Comparison of ENCODE assay signal across 8 cellular contexts in the genomic region with DNA sequence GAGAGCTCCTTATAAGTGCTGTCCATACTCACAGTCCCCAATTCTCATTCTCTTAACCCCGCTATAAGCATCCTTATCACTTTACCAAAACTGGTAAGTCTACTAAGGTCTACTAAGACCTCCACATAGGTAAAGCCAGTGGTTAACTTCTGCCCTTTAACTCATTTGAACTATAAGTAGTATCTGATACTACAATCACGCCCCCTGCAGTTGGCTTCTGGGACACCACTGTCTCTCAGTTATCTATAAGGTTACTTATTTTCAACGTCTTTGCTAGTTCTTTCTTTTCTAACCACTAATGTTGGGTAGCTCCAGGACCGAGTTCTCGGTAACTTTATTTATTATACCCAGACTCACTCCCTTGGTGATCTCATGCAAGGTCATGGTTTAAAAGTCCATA.
DNase-seq lines count a peak whose midpoint lies in the region; ATAC-seq and TF ChIP-seq lines count a peak whose summit lies in the region.

No MANE protein-coding gene starts in this region.

- peaks cover 16% of the 10 kb centered on the region for H3K9me3 ChIP-seq in left ventricle myocardium inferior (replicated peaks)
- no peaks in the 10 kb centered on the region for H3K9me3 ChIP-seq in OCI-LY3 (ENCODE audit: insufficient read depth, low read length)

- H2AFZ ChIP-seq in OCI-LY3 (ENCODE audit: low read depth, low read length) = no peak overlapping the region

- TF ChIP-seq CTCF in left ventricle myocardium inferior (IDR thresholded peaks at IDR 0.05; ENCODE audit: borderline replicate concordance) = peak; percentile 40
- peak; percentile 51 for TF ChIP-seq CTCF in OCI-LY3 (IDR thresholded peaks at IDR 0.05; ENCODE audit: low read depth, low read length)

- no peak for ATAC-seq in left cardiac atrium
- no peak for ATAC-seq in HG02588 (IDR thresholded peaks at IDR 0.05; ENCODE audit: unreplicated experiment)

- no peaks in the 10 kb centered on the region for H3K79me2 ChIP-seq in OCI-LY3 (ENCODE audit: low read length)

- H3K36me3 ChIP-seq in left ventricle myocardium inferior (no peaks in the 10 kb centered on the region), OCI-LY3 (replicated peaks; ENCODE audit: low read depth, low read length) (no peaks in the 10 kb centered on the region)

- H3K27ac ChIP-seq in left ventricle myocardium inferior (replicated peaks) = no peak overlapping the region
- no peak overlapping the region for H3K27ac ChIP-seq in OCI-LY3 (ENCODE audit: low read length)

- DNase-seq in left ventricle myocardium inferior (no peak), left cardiac atrium (no peak), dermis blood vessel endothelial cell (peak; percentile 56), DMS79 (lab: John Stamatoyannopoulos, UW) (no peak), mesenteric fat pad (ENCODE audit: low spot score) (no peak)
- peak; percentile 23 to 30 for DNase-seq in stimulated activated CD4-positive, alpha-beta T cell treated with anti-CD3 and anti-CD28 coated beads, Interleukin-1b, Interleukin-23, amount 100 ng/mL, for 4 hours (ENCODE audit: low read depth in 2 of 2)

- H3K27me3 ChIP-seq in left ventricle myocardium inferior (ENCODE audit: low read depth) (no peaks in the 10 kb centered on the region), OCI-LY3 (ENCODE audit: low read depth, low read length) (no peaks in the 10 kb centered on the region)

- no peak overlapping the region for H3K4me2 ChIP-seq in OCI-LY3 (ENCODE audit: low read length)

- intact Hi-C loops in left ventricle myocardium inferior (cut with micrococcal nuclease) = no loop called here
- intact Hi-C loops in left cardiac atrium (cut with DNase I) = loop anchor here in 1 of 2 donors (5.0 kb wide), 1 partner anchor 65 kb away; no protein-coding TSS in a partner anchor

- H3K4me1 ChIP-seq in left ventricle myocardium inferior (no peaks in the 10 kb centered on the region), OCI-LY3 (ENCODE audit: low read length) (no peaks in the 10 kb centered on the region)

- H4K20me1 ChIP-seq in OCI-LY3 (ENCODE audit: insufficient read depth, low read length) = no peaks in the 10 kb centered on the region

- H3K4me3 ChIP-seq in left ventricle myocardium inferior (no peak overlapping the region), OCI-LY3 (ENCODE audit: low read length) (no peak overlapping the region)

- H3K9ac ChIP-seq in OCI-LY3 (ENCODE audit: low read length) = no peak overlapping the region

Comparison
In these comparisons a context has a peak if more than half of its experiments do, and no peak if none do; other contexts are left out.
1. DNase-seq: peak in dermis blood vessel endothelial cell (single experiment) and stimulated activated CD4-positive, alpha-beta T cell treated with anti-CD3 and anti-CD28 coated beads, Interleukin-1b, Interleukin-23, amount 100 ng/mL, for 4 hours (2 of 2); none in left ventricle myocardium inferior (single experiment), left cardiac atrium (single experiment), DMS79 (single experiment) and mesenteric fat pad (single experiment).